14 cellular contexts compared by ENCODE assay signal in genomic region chr3:186967686-186968085, GRCh38. TPM values are rescaled to one million over a fixed set of nuclear protein-coding genes. Genes with fewer than 3 reads are reported as not detected.
DNase-seq lines count a peak whose midpoint lies in the region; ATAC-seq lines count a peak whose summit lies in the region.
"Had no signal": no experiment of that assay in that cellular context is flagged by ENCODE, and none has a peak within 500 bp of the region (broad histone marks: within the 10 kb centered on the region; RNA-seq: fewer than 3 reads in every experiment).

No MANE protein-coding gene starts in this region.

- no peak overlapping the region for H3K9ac ChIP-seq in GM23248

- no peak for DNase-seq in T-helper 1 cell
- no peak for DNase-seq in activated CD4-positive, alpha-beta memory T cell treated with anti-CD3 and anti-CD28 coated beads for 36 hours
- DNase-seq in left ventricle myocardium superior: peak; percentile 61
- peak in 13 of 49 donors; percentile 11 to 56 (median 25) for DNase-seq in substantia nigra (lab: John Stamatoyannopoulos, UW)
- no peak for DNase-seq in effector CD4-positive, alpha-beta T cell
- DNase-seq in GM23248: no peak
- DNase-seq: activated effector memory CD4-positive, alpha-beta T cell treated with anti-CD3 and anti-CD28 coated beads, Interleukin-2, amount 50 U/mL, for 16 hours; erythroblast; left cardiac atrium; NCI-H2081 had no signal

- H3K79me2 ChIP-seq in GM23248 (ENCODE audit: insufficient read depth): no peaks in the 10 kb centered on the region

- no peaks in the 10 kb centered on the region for H4K20me1 ChIP-seq in GM23248 (ENCODE audit: insufficient read depth)

- peaks cover 19% of the 10 kb centered on the region for H3K4me1 Mint-ChIP-seq in T-helper 1 cell treated with Interleukin-12 subunit alpha and Interleukin-12 subunit beta and Interleukin-4 antibody, amounts not matched to agents 30 μg/mL and 1 μg/mL, for 36 hours (ENCODE audit: low read depth)
- peaks cover 57% of the 10 kb centered on the region for H3K4me1 Mint-ChIP-seq in activated CD4-positive, alpha-beta memory T cell treated with anti-CD3 and anti-CD28 coated beads for 36 hours (ENCODE audit: low read depth)

- POLR2A ChIA-PET in activated CD4-positive, alpha-beta memory T cell treated with anti-CD3 and anti-CD28 coated beads for 36 hours (lab: Charles Lee): no interaction called here

- CTCF ChIA-PET in activated CD4-positive, alpha-beta memory T cell treated with anti-CD3 and anti-CD28 coated beads for 36 hours (lab: Charles Lee): interaction anchor here (2.6 kb wide), 1 partner anchor 13 kb away, joined by 7 read pairs; no protein-coding TSS in a partner anchor

- H3K27me3 ChIP-seq in GM23248 (replicated peaks; ENCODE audit: insufficient read depth): peaks cover 27% of the 10 kb centered on the region
- H3K27me3 ChIP-seq: SJSA1 had no signal

- H3K9me3 Mint-ChIP-seq in T-helper 1 cell treated with Interleukin-12 subunit alpha and Interleukin-12 subunit beta and Interleukin-4 antibody, amounts not matched to agents 30 μg/mL and 1 μg/mL, for 36 hours: no peaks in the 10 kb centered on the region
- no peaks in the 10 kb centered on the region for H3K9me3 Mint-ChIP-seq in activated CD4-positive, alpha-beta memory T cell treated with anti-CD3 and anti-CD28 coated beads for 36 hours

- in situ Hi-C loops in GM23248 (cut with MboI): no loop called here

- no peaks in the 10 kb centered on the region for H3K4me1 ChIP-seq in GM23248 (ENCODE audit: insufficient read depth)
- H3K4me1 ChIP-seq: SJSA1 had no signal

- no peaks in the 10 kb centered on the region; the same call in 1 of the 2 replicates for H3F3A ChIP-seq in GM23248 (ENCODE audit: insufficient read depth)

- no peaks in the 10 kb centered on the region for H3K9me3 ChIP-seq in GM23248 (ENCODE audit: low read depth)
- H3K9me3 ChIP-seq: SJSA1 had no signal

- intact Hi-C loops in activated CD4-positive, alpha-beta memory T cell treated with anti-CD3 and anti-CD28 coated beads for 36 hours (cut with micrococcal nuclease): no loop called here
- intact Hi-C loops in left ventricle myocardium superior (cut with micrococcal nuclease): no loop called here

- no peaks in the 10 kb centered on the region for H3K27me3 Mint-ChIP-seq in T-helper 1 cell treated with Interleukin-12 subunit alpha and Interleukin-12 subunit beta and Interleukin-4 antibody, amounts not matched to agents 30 μg/mL and 1 μg/mL, for 36 hours (ENCODE audit: low read depth)
- H3K27me3 Mint-ChIP-seq in activated CD4-positive, alpha-beta memory T cell treated with anti-CD3 and anti-CD28 coated beads for 36 hours: no peaks in the 10 kb centered on the region

- ATAC-seq in left ventricle myocardium superior (peak; percentile 32), HG03457 (IDR thresholded peaks at IDR 0.05; ENCODE audit: unreplicated experiment) (no peak)

- no peak overlapping the region for H3K4me2 ChIP-seq in GM23248 (ENCODE audit: unreplicated experiment)
- H3K4me2 ChIP-seq: smooth muscle cell had no signal

- H2AFZ ChIP-seq in GM23248: no peak overlapping the region

- no peak overlapping the region for H3K4me3 ChIP-seq in GM23248
- H3K4me3 ChIP-seq: SJSA1, smooth muscle cell had no signal

- peak overlapping the region; percentile 65 for H3K27ac Mint-ChIP-seq in T-helper 1 cell treated with Interleukin-12 subunit alpha and Interleukin-12 subunit beta and Interleukin-4 antibody, amounts not matched to agents 30 μg/mL and 1 μg/mL, for 36 hours
- H3K27ac Mint-ChIP-seq in activated CD4-positive, alpha-beta memory T cell treated with anti-CD3 and anti-CD28 coated beads for 36 hours: peak overlapping the region; percentile 23

- H3K9me2 ChIP-seq in GM23248 (ENCODE audit: insufficient read depth): no peaks in the 10 kb centered on the region

- H3K4me3 Mint-ChIP-seq in T-helper 1 cell treated with Interleukin-12 subunit alpha and Interleukin-12 subunit beta and Interleukin-4 antibody, amounts not matched to agents 30 μg/mL and 1 μg/mL, for 36 hours: no peak overlapping the region
- no peak overlapping the region for H3K4me3 Mint-ChIP-seq in activated CD4-positive, alpha-beta memory T cell treated with anti-CD3 and anti-CD28 coated beads for 36 hours

- peak overlapping the region; percentile 64 for H3K27ac ChIP-seq in substantia nigra (ENCODE audit: low read depth, low read length, poor library complexity, severe bottlenecking)
- H3K27ac ChIP-seq in GM23248: no peak overlapping the region
- H3K27ac ChIP-seq: SJSA1 had no signal

- WGBS in GM23248 (ENCODE audit: low coverage in 1 of 2, low lambda C conversion rate in 2 of 2, missing lambda C conversion rate in 2 of 2), 2 experiments: 45 to 50% methylated on average over 7 of the region's 7 CpGs

- H3K36me3 Mint-ChIP-seq in T-helper 1 cell treated with Interleukin-12 subunit alpha and Interleukin-12 subunit beta and Interleukin-4 antibody, amounts not matched to agents 30 μg/mL and 1 μg/mL, for 36 hours (ENCODE audit: low read depth): peaks cover 54% of the 10 kb centered on the region
- H3K36me3 Mint-ChIP-seq in activated CD4-positive, alpha-beta memory T cell treated with anti-CD3 and anti-CD28 coated beads for 36 hours: peaks cover 58% of the 10 kb centered on the region

- no peaks in the 10 kb centered on the region for H3K36me3 ChIP-seq in GM23248 (ENCODE audit: low read depth)
- H3K36me3 ChIP-seq: SJSA1 had no signal

RNA-seq across cellular contexts. Expression of gene ST6GAL1, which starts 37.4 kb away (rescaled TPM):
- total RNA-seq in activated CD4-positive, alpha-beta memory T cell treated with anti-CD3 and anti-CD28 coated beads for 36 hours: 100 to 1,000 TPM in 1 of 2 experiments, 10 to 100 TPM in 1; 99.9 to 113 TPM
- total RNA-seq in left ventricle myocardium superior: 75.9 TPM
- total RNA-seq in GM23248 (2014; rRNA removed; shearing (Covaris generic)): not detected in 2 replicates
- 0.20 and 0.41 TPM in 2 replicates for polyA plus RNA-seq in GM23248 (2016; fragmentation: Nextera tagmentation; extraction: Ambion mirVana)

Comparison
In these comparisons a context has a peak if more than half of its experiments do, and no peak if none do; other contexts are left out.
1. RNA of gene ST6GAL1, which starts 37.4 kb away (total RNA-seq): 99.9 to 113 TPM in activated CD4-positive, alpha-beta memory T cell treated with anti-CD3 and anti-CD28 coated beads for 36 hours and 75.9 TPM in left ventricle myocardium superior (single experiment); not detected in GM23248; every median in the first group is over 10 times any median in the second.